In the genomic region with DNA sequence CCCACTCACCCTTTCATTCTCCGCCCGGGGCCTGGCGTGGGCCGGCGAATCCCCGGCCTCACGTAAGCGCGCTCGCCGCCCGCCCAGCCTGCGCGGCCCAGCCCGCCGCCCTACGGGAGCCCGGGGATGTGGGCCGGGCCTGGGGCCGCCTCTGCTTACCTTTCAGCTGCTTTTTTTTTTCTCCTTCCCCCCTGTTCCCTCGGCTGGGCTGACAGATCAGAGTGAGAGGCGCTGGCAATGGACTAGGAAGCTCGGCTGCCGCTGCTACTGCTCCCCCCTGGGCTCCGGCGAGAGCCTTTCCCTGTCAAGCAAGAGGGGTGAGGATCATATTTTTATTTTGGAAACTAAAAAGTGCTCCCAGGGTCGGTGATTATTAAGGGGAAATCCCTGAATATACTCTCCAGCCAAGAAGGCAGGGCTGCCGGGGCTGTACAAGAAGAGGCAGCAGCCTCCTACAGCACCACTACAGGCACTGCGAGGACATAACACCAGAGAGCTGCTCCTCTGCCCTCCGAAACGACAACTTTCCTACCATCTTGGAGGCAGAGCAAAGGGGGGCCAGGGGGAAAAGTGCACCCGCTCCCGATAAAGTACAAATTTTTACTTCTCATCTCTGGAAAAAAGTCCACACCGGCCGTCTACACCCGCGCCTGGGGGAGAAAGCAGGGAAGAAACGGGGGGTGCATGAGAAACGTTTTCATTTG, we compare ENCODE assay signal across 8 cellular contexts. TPM values are rescaled to one million over a fixed set of nuclear protein-coding genes. Genes with fewer than 3 reads are reported as not detected.
DNase-seq lines count a peak whose midpoint lies in the region; ATAC-seq and TF ChIP-seq lines count a peak whose summit lies in the region.

Gene INO80D (minus strand): TSS at position 433 of the 704 bp plus-strand sequence. CDS start 23,158 bp downstream, outside the sequence.

- DNase-seq in GM19240 (ENCODE audit: insufficient read length, low spot score): peak; percentile 55
- peak; percentile 82 for DNase-seq in NCI-H69 (lab: John Stamatoyannopoulos, UW)
- DNase-seq in activated CD4-positive, alpha-beta T cell treated with anti-CD3 and anti-CD28 coated beads, Interleukin-2, amount 50 U/mL, for 48 hours: peak; percentile 74 to 79
- DNase-seq in lung (ENCODE audit: low spot score): peak; percentile 78
- peak; percentile 58 to 63 (median 59) for DNase-seq in stimulated activated CD4-positive, alpha-beta T cell treated with anti-CD3 and anti-CD28 coated beads, TNF-alpha, amount 100 ng/mL, for 4 hours (ENCODE audit: low read depth in 3 of 3)

- peak; percentile 59 for TF ChIP-seq CTCF in C4-2B (conservative IDR thresholded peaks at IDR 0.05)
- peak; percentile 3 for TF ChIP-seq CTCF in lung (IDR thresholded peaks at IDR 0.05; ENCODE audit: control extremely low read depth, extremely low read depth)

- H3K36me3 ChIP-seq in duodenal mucosa (ENCODE audit: control insufficient read depth in 1 of 2, insufficient read depth in 2 of 2, low read length in 2 of 2) (peaks cover 0 to 7% of the 10 kb centered on the region in 2 donors), lung (ENCODE audit: control insufficient read depth in 2 of 2, insufficient read depth in 2 of 2, low read length in 2 of 2) (peaks cover 0 to 2% of the 10 kb centered on the region in 2 donors)

- H3K27ac ChIP-seq in C4-2B: peak within 1 kb of the TSS; percentile 87
- H3K27ac ChIP-seq in duodenal mucosa (ENCODE audit: low read depth, low read length): peak within 1 kb of the TSS; percentile 92
- peak within 1 kb of the TSS; percentile 98 to 100 for H3K27ac ChIP-seq in lung (ENCODE audit: low read depth in 1 of 2, low read length in 1 of 2)

- 0 to 1% methylated on average over 35 to 39 of the region's 39 CpGs for WGBS in lung, 2 donors

- ATAC-seq in HG03460 (IDR thresholded peaks at IDR 0.05; ENCODE audit: unreplicated experiment) (peak; percentile 83), lung (ENCODE audit: insufficient read depth, low FRiP score) (peak; percentile 92)

- H3K4me1 ChIP-seq in duodenal mucosa (ENCODE audit: control insufficient read depth in 1 of 2, insufficient read depth in 2 of 2, low read length in 2 of 2): peaks cover 8 to 13% of the 10 kb centered on the region in 2 donors
- peaks cover 2 to 6% of the 10 kb centered on the region in 2 donors for H3K4me1 ChIP-seq in lung (ENCODE audit: control insufficient read depth in 2 of 2, insufficient read depth in 2 of 2, low read length in 2 of 2)

- H3K9me3 ChIP-seq in duodenal mucosa (ENCODE audit: control insufficient read depth in 1 of 2, low read length in 2 of 2) (no peaks in the 10 kb centered on the region), lung (ENCODE audit: control insufficient read depth in 2 of 2, insufficient read depth in 1 of 2, low read length in 1 of 2) (no peaks in the 10 kb centered on the region)

- H3K9ac ChIP-seq in duodenal mucosa (ENCODE audit: low read depth in 1 of 2, low read length in 2 of 2): peak within 1 kb of the TSS; percentile 86 to 100

- H3K27me3 ChIP-seq in duodenal mucosa (ENCODE audit: control insufficient read depth in 1 of 2, insufficient read depth in 2 of 2, low read length in 2 of 2) (no peaks in the 10 kb centered on the region), lung (ENCODE audit: control insufficient read depth, insufficient read depth) (no peaks in the 10 kb centered on the region)

- peak within 1 kb of the TSS; percentile 81 to 90 for H3K4me3 ChIP-seq in duodenal mucosa (ENCODE audit: low read depth in 1 of 2, low read length in 2 of 2)
- peak within 1 kb of the TSS; percentile 81 for H3K4me3 ChIP-seq in lung

RNA-seq across cellular contexts. Expression of gene INO80D, which starts in this region (rescaled TPM):
- total RNA-seq in lung: 10 to 100 TPM; 24.2 to 33.5 TPM
- 1 to 10 TPM; 1.9 to 3.2 TPM for polyA plus RNA-seq in lung

Comparison
In these comparisons a context has a peak if more than half of its experiments do, and no peak if none do; other contexts are left out.
1. Peak in every context shown above with its lines: DNase-seq, ATAC-seq, H3K4me3 ChIP-seq and H3K27ac ChIP-seq.